In genomic region chr3:170196833-170197232, GRCh38 we compare ENCODE assay signal across 2 cellular contexts.
TF ChIP-seq lines count a peak whose summit lies in the region.

No MANE protein-coding gene starts in this region.

TF ChIP-seq in SK-N-SH, 30 proteins besides CTCF, POLR2A, EP300 and RAD21:
- TF ChIP-seq FOSL2 (IDR thresholded peaks at IDR 0.05; ENCODE audit: borderline replicate concordance, low read depth) (peak; percentile 6; the same call in 1 of the 2 replicates), FOXM1 (IDR thresholded peaks at IDR 0.05; ENCODE audit: low read depth) (no peak)

TF ChIP-seq in SK-N-SH treated with all-trans-retinoic acid at 6 μM for 48 hours, 23 proteins besides CTCF, POLR2A, EP300 and RAD21:
- no peak for TF ChIP-seq TCF4 (CRISPR knock-in tag; IDR thresholded peaks at IDR 0.05; ENCODE audit: borderline replicate concordance)
- TF ChIP-seq ZNF8 (CRISPR knock-in tag; IDR thresholded peaks at IDR 0.05): no peak
- TF ChIP-seq CSRNP3 (CRISPR knock-in tag; IDR thresholded peaks at IDR 0.05): no peak
- TF ChIP-seq POU6F1 (CRISPR knock-in tag; IDR thresholded peaks at IDR 0.05; ENCODE audit: borderline replicate concordance, low read depth): no peak
- TF ChIP-seq BACH2 (CRISPR knock-in tag; IDR thresholded peaks at IDR 0.05; ENCODE audit: borderline replicate concordance): no peak
- no peak for TF ChIP-seq ZNF565 (CRISPR knock-in tag; conservative IDR thresholded peaks at IDR 0.05; ENCODE audit: low read depth)
- no peak for TF ChIP-seq ISL1 (CRISPR knock-in tag; IDR thresholded peaks at IDR 0.05)
- TF ChIP-seq OSR1 (CRISPR knock-in tag; IDR thresholded peaks at IDR 0.05): no peak
- no peak for TF ChIP-seq GLIS3 (CRISPR knock-in tag; IDR thresholded peaks at IDR 0.05)
- no peak for TF ChIP-seq PPARA (CRISPR knock-in tag; IDR thresholded peaks at IDR 0.05; ENCODE audit: borderline replicate concordance)
